ENCODE assay signal across 22 cellular contexts in genomic region chr14:33714527-33715222, GRCh38.
DNase-seq lines count a peak whose midpoint lies in the region; ATAC-seq and TF ChIP-seq lines count a peak whose summit lies in the region.
"Had no signal": no experiment of that assay in that cellular context is flagged by ENCODE, and none has a peak within 500 bp of the region (broad histone marks: within the 10 kb centered on the region; RNA-seq: fewer than 3 reads in every experiment).

No MANE protein-coding gene starts in this region.

- CTCF ChIA-PET in A673 (lab: Charles Lee), result no interaction called here

- H3K27me3 Mint-ChIP-seq in HFFc6 (ENCODE audit: insufficient read depth), result peaks cover 31% of the 10 kb centered on the region

- TF ChIP-seq CTCF in A673 (conservative IDR thresholded peaks at IDR 0.05; ENCODE audit: low read depth, low read length) (no peak), HFFc6 (IDR thresholded peaks at IDR 0.05) (no peak), body of pancreas (IDR thresholded peaks at IDR 0.05) (no peak)

- POLR2A ChIA-PET in A673 (lab: Charles Lee; ENCODE audit: low non-redundant PET), result interaction anchor here (0.8 kb wide), 1 partner anchor 16 kb away, joined by 4 read pairs; no protein-coding TSS in a partner anchor

- no peak overlapping the region for H3K27ac Mint-ChIP-seq in HFFc6
- H3K27ac Mint-ChIP-seq: activated CD4-positive, alpha-beta T cell treated with anti-CD3 and anti-CD28 coated beads for 36 hours; CD4-positive, alpha-beta T cell; GM23338; nephron; stimulated activated naive B cell treated with anti-CD40 and anti-IgM and Interleukin-4, amounts not matched to agents 10 μg/mL and 1 μg/mL and 100 μg/mL, for 72 hours had no signal

- H3K9me3 Mint-ChIP-seq in HFFc6, result no peaks in the 10 kb centered on the region; the same call in 1 of the 2 replicates
- H3K9me3 Mint-ChIP-seq: CD4-positive, alpha-beta T cell; GM23338; nephron had no signal

- H3K4me1 Mint-ChIP-seq in HFFc6 (ENCODE audit: low read depth), result peaks cover 11% of the 10 kb centered on the region; the same call in 1 of the 2 replicates
- H3K4me1 Mint-ChIP-seq: activated CD4-positive, alpha-beta T cell treated with anti-CD3 and anti-CD28 coated beads for 36 hours; nephron; stimulated activated naive B cell treated with anti-CD40 and anti-IgM and Interleukin-4, amounts not matched to agents 10 μg/mL and 1 μg/mL and 100 μg/mL, for 72 hours had no signal

- H3K4me1 ChIP-seq in A673 (ENCODE audit: insufficient read depth, low read length, poor library complexity, severe bottlenecking) (peaks cover 7% of the 10 kb centered on the region), body of pancreas (no peaks in the 10 kb centered on the region)
- H3K4me1 ChIP-seq: tibial nerve had no signal

- no peak for ATAC-seq in body of pancreas
- no peak for ATAC-seq in HG03095 (IDR thresholded peaks at IDR 0.05; ENCODE audit: unreplicated experiment)
- ATAC-seq: activated CD4-positive, alpha-beta T cell treated with anti-CD3 and anti-CD28 coated beads for 36 hours; gastroesophageal sphincter; GM23338; stimulated activated naive B cell treated with anti-CD40 and anti-IgM and Interleukin-4, amounts not matched to agents 10 μg/mL and 1 μg/mL and 100 μg/mL, for 72 hours had no signal

- H3K4me3 Mint-ChIP-seq in HFFc6, result no peak overlapping the region
- H3K4me3 Mint-ChIP-seq: activated CD4-positive, alpha-beta T cell treated with anti-CD3 and anti-CD28 coated beads for 36 hours; CD4-positive, alpha-beta T cell; GM23338; nephron; stimulated activated naive B cell treated with anti-CD40 and anti-IgM and Interleukin-4, amounts not matched to agents 10 μg/mL and 1 μg/mL and 100 μg/mL, for 72 hours had no signal

- H3K4me3 ChIP-seq in A673 (ENCODE audit: low read depth, low read length, poor library complexity, severe bottlenecking), result no peak overlapping the region
- H3K4me3 ChIP-seq in body of pancreas, result no peak overlapping the region
- H3K4me3 ChIP-seq: gastroesophageal sphincter, GM23338, SJSA1, tibial nerve had no signal

- H3K36me3 Mint-ChIP-seq in HFFc6 (ENCODE audit: low read depth), result peaks cover 5% of the 10 kb centered on the region

- TF ChIP-seq POLR2A in body of pancreas (IDR thresholded peaks at IDR 0.05), result no peak

- H3K9me3 ChIP-seq in A673 (ENCODE audit: low read depth, low read length, poor library complexity, severe bottlenecking) (no peaks in the 10 kb centered on the region), body of pancreas (no peaks in the 10 kb centered on the region)
- H3K9me3 ChIP-seq: gastroesophageal sphincter, SJSA1, tibial nerve had no signal

- 81% methylated on average over 1 of the region's 1 CpG for WGBS in body of pancreas, 2 donors

- H3K36me3 ChIP-seq in A673 (ENCODE audit: insufficient read depth, low read length, poor library complexity, severe bottlenecking) (no peaks in the 10 kb centered on the region), body of pancreas (replicated peaks in 1 of 2; ENCODE audit: insufficient read depth in 1 of 2, low read depth in 2 of 2) (no peaks in the 10 kb centered on the region)
- H3K36me3 ChIP-seq: gastroesophageal sphincter, SJSA1, tibial nerve had no signal

- H3K27me3 ChIP-seq in A673 (replicated peaks; ENCODE audit: insufficient read depth, low read depth, low read length, poor library complexity) (no peaks in the 10 kb centered on the region), body of pancreas (no peaks in the 10 kb centered on the region)
- H3K27me3 ChIP-seq: gastroesophageal sphincter, SJSA1, tibial nerve had no signal

- H3K27ac ChIP-seq in A673 (ENCODE audit: low read depth, low read length, poor library complexity, severe bottlenecking), result no peak overlapping the region
- H3K27ac ChIP-seq in body of pancreas, result no peak overlapping the region
- H3K27ac ChIP-seq: gastroesophageal sphincter, SJSA1, tibial nerve had no signal

- DNase-seq in A673 (ENCODE audit: low spot score) (peak; percentile 37), HFFc6 (peak; percentile 54), astrocyte of the hippocampus (ENCODE audit: low read depth, low spot score) (peak; percentile 55), kidney tubule cell (ENCODE audit: low spot score) (peak; percentile 9), NCI-H2196 treated with DMSO at 0.1 percent for 48 hours (lab: John Stamatoyannopoulos, UW; ENCODE audit: unreplicated experiment) (no peak), body of pancreas (no peak)
- no peak for DNase-seq in activated CD4-positive, alpha-beta T cell treated with anti-CD3 and anti-CD28 coated beads for 1 hour
- DNase-seq: activated CD4-positive, alpha-beta T cell treated with anti-CD3 and anti-CD28 coated beads for 36 hours; activated effector memory CD4-positive, alpha-beta T cell treated with anti-CD3 and anti-CD28 coated beads, Interleukin-2, amount 50 U/mL, for 16 hours; CD4-positive, alpha-beta T cell; cerebellar nuclear complex; DMS79 treated with DMSO at 0.1 percent for 48 hours; NCI-H2029 treated with DMSO at 0.1 percent for 48 hours; NCI-H510A treated with DMSO at 0.1 percent for 48 hours; stimulated activated naive B cell treated with anti-CD40 and anti-IgM and Interleukin-4, amounts not matched to agents 10 μg/mL and 1 μg/mL and 100 μg/mL, for 72 hours; T-helper 9 cell had no signal

- intact Hi-C loops in A673 (cut with micrococcal nuclease; ENCODE audit: unreplicated experiment), result no loop called here
- intact Hi-C loops in body of pancreas (cut with DNase I), result no loop called here

- BruUV-seq in A673 (replicated peaks; lab: Mats Ljungman, UMichigan), result no TSS peak

Comparison
In these comparisons a context has a peak if more than half of its experiments do, and no peak if none do; other contexts are left out.
1. DNase-seq: peak in A673 (single experiment), HFFc6 (single experiment), astrocyte of the hippocampus (single experiment) and kidney tubule cell (single experiment); none in NCI-H2196 treated with DMSO at 0.1 percent for 48 hours (single experiment), body of pancreas (0 of 4) and activated CD4-positive, alpha-beta T cell treated with anti-CD3 and anti-CD28 coated beads for 1 hour (single experiment).